8 cellular contexts compared by ENCODE assay signal in genomic region chr5:113487411-113487778, GRCh38. TPM values are rescaled to one million over a fixed set of nuclear protein-coding genes. Genes with fewer than 3 reads are reported as not detected.
DNase-seq lines count a peak whose midpoint lies in the region; ATAC-seq lines count a peak whose summit lies in the region.

No MANE protein-coding gene starts in this region.

- peak overlapping the region; percentile 93 for H3K4me3 ChIP-seq in adipocyte (ENCODE audit: low read length)
- peak overlapping the region; percentile 72 for H3K4me3 ChIP-seq in iPS-18c (ENCODE audit: insufficient read depth, low read depth, low read length)

- intact Hi-C loops in posterior vena cava (cut with DNase I): no loop called here

- no peak for DNase-seq in activated naive CD4-positive, alpha-beta T cell treated with anti-CD3 and anti-CD28 coated beads, Interleukin-2, amount 50 U/mL, for 16 hours
- DNase-seq in adipocyte (ENCODE audit: low read depth) (peak; percentile 49), amniotic stem cell (lab: John Stamatoyannopoulos, UW) (no peak), posterior vena cava (ENCODE audit: low spot score) (no peak)
- no peak for DNase-seq in stimulated activated effector memory CD8-positive, alpha-beta T cell treated with anti-CD3 and anti-CD28 coated beads, Interleukin-12 subunit alpha, Interleukin-12 subunit beta, amount 100 ng/mL, for 72 hours (ENCODE audit: low spot score in 2 of 2)
- DNase-seq in stimulated activated naive CD4-positive, alpha-beta T cell treated with Interleukin-2 at 50 U/mL for 16 hours (lab: John Stamatoyannopoulos, UW): no peak

- peaks cover 5% of the 10 kb centered on the region for H3K4me1 Mint-ChIP-seq in activated naive CD4-positive, alpha-beta T cell treated with anti-CD3 and anti-CD28 coated beads, Interleukin-2, amount 50 U/mL, for 24 hours
- H3K4me1 Mint-ChIP-seq in stimulated activated effector memory CD8-positive, alpha-beta T cell treated with anti-CD3 and anti-CD28 coated beads, Interleukin-12 subunit alpha, Interleukin-12 subunit beta, amount 100 ng/mL, for 72 hours: peaks cover 22% of the 10 kb centered on the region

- H3K9me3 ChIP-seq in adipocyte (ENCODE audit: control insufficient read depth, low read length) (peaks cover 14% of the 10 kb centered on the region), iPS-18c (ENCODE audit: control insufficient read depth, insufficient read depth, low read length) (peaks cover 10% of the 10 kb centered on the region)

- peaks cover 57% of the 10 kb centered on the region for H3K27me3 Mint-ChIP-seq in activated naive CD4-positive, alpha-beta T cell treated with anti-CD3 and anti-CD28 coated beads, Interleukin-2, amount 50 U/mL, for 24 hours

- H3K27me3 ChIP-seq in adipocyte (replicated peaks; ENCODE audit: control insufficient read depth, insufficient read depth, low read length): no peaks in the 10 kb centered on the region

- H3K9me3 Mint-ChIP-seq in activated naive CD4-positive, alpha-beta T cell treated with anti-CD3 and anti-CD28 coated beads, Interleukin-2, amount 50 U/mL, for 24 hours: peaks cover 20% of the 10 kb centered on the region
- peaks cover 10% of the 10 kb centered on the region for H3K9me3 Mint-ChIP-seq in stimulated activated effector memory CD8-positive, alpha-beta T cell treated with anti-CD3 and anti-CD28 coated beads, Interleukin-12 subunit alpha, Interleukin-12 subunit beta, amount 100 ng/mL, for 72 hours

- peak; percentile 35 for ATAC-seq in stimulated activated effector memory CD8-positive, alpha-beta T cell treated with anti-CD3 and anti-CD28 coated beads, Interleukin-12 subunit alpha, Interleukin-12 subunit beta, amount 100 ng/mL, for 72 hours

- peak overlapping the region; percentile 77 for H3K4me3 Mint-ChIP-seq in activated naive CD4-positive, alpha-beta T cell treated with anti-CD3 and anti-CD28 coated beads, Interleukin-2, amount 50 U/mL, for 24 hours
- peak overlapping the region; percentile 74 for H3K4me3 Mint-ChIP-seq in stimulated activated effector memory CD8-positive, alpha-beta T cell treated with anti-CD3 and anti-CD28 coated beads, Interleukin-12 subunit alpha, Interleukin-12 subunit beta, amount 100 ng/mL, for 72 hours

- peaks cover 22% of the 10 kb centered on the region for H3K4me1 ChIP-seq in adipocyte (ENCODE audit: control insufficient read depth, insufficient read depth, low read length)

- H3K36me3 ChIP-seq in adipocyte (ENCODE audit: control insufficient read depth, insufficient read depth, low read length, severe bottlenecking): no peaks in the 10 kb centered on the region

- H3K36me3 Mint-ChIP-seq in activated naive CD4-positive, alpha-beta T cell treated with anti-CD3 and anti-CD28 coated beads, Interleukin-2, amount 50 U/mL, for 24 hours: peaks cover 11% of the 10 kb centered on the region
- no peaks in the 10 kb centered on the region for H3K36me3 Mint-ChIP-seq in stimulated activated effector memory CD8-positive, alpha-beta T cell treated with anti-CD3 and anti-CD28 coated beads, Interleukin-12 subunit alpha, Interleukin-12 subunit beta, amount 100 ng/mL, for 72 hours

- H3K27ac Mint-ChIP-seq in activated naive CD4-positive, alpha-beta T cell treated with anti-CD3 and anti-CD28 coated beads, Interleukin-2, amount 50 U/mL, for 24 hours: no peak overlapping the region
- no peak overlapping the region for H3K27ac Mint-ChIP-seq in stimulated activated effector memory CD8-positive, alpha-beta T cell treated with anti-CD3 and anti-CD28 coated beads, Interleukin-12 subunit alpha, Interleukin-12 subunit beta, amount 100 ng/mL, for 72 hours

- H3K9ac ChIP-seq in adipocyte (ENCODE audit: low read length): peak overlapping the region; percentile 86

RNA-seq across cellular contexts. Expression of gene MCC, which starts 0.9 kb away (rescaled TPM):
- 10 to 100 TPM; 12.3 to 14.6 TPM for total RNA-seq in posterior vena cava

RNA-seq across cellular contexts. Expression of gene YTHDC2, which starts 26.1 kb away (rescaled TPM):
- 10 to 100 TPM; 20.9 to 23.0 TPM for total RNA-seq in posterior vena cava

RNA-seq across cellular contexts. Expression of gene TSSK1B, which starts 52.6 kb away (rescaled TPM):
- total RNA-seq in posterior vena cava: not detected
